21 cellular contexts compared by ENCODE assay signal in the genomic region with DNA sequence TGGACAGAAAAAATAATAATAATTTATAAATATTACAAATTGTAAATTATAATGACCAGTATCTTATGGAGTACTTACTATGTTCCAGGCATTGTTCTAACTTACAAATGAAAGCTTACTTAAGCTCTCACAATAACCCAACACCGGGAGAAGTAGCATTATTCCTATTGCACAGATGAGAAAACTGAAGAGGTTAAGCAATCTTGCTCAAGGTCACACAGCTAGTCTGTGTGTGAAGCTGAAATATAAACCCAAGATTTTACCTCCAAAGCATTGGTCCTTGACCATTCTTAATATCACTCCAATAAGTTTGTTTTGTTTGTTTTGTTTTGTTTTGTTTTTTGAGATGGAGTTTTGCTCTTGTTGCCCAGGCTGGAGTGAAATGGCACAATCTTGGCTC. TPM values are rescaled to one million over a fixed set of nuclear protein-coding genes. Genes with fewer than 3 reads are reported as not detected.
A peak's percentile ranks its signal among the peaks of the same experiment; 100 is the strongest.
DNase-seq lines count a peak whose midpoint lies in the region; ATAC-seq, FAIRE-seq and TF ChIP-seq lines count a peak whose summit lies in the region.
"Had no signal": no experiment of that assay in that cellular context is flagged by ENCODE, and none has a peak within 500 bp of the region (broad histone marks: within the 10 kb centered on the region; RNA-seq: fewer than 3 reads in every experiment).

No MANE protein-coding gene starts in this region.

- CTCF ChIA-PET in HepG2 (lab: Yijun Ruan, JAX; ENCODE audit: low intra/inter-chr PET ratio, low total read pairs) (no interaction called here), IMR-90 (lab: Yijun Ruan, JAX) (no interaction called here)

- peaks cover 3% of the 10 kb centered on the region; the same call in 1 of the 2 replicates for H3K9me1 ChIP-seq in IMR-90 (ENCODE audit: insufficient read depth, low read length)

- H2AFZ ChIP-seq in HepG2 (ENCODE audit: low read length) (no peak overlapping the region), IMR-90 (replicated peaks; ENCODE audit: low read length, poor library complexity) (no peak overlapping the region), Karpas-422 (ENCODE audit: low read length) (no peak overlapping the region)

- DNase-seq in HepG2 (ENCODE audit: low spot score): no peak
- no peak for DNase-seq in right lobe of liver
- no peak for DNase-seq in IMR-90
- DNase-seq in psoas muscle: no peak
- DNase-seq in activated naive CD8-positive, alpha-beta T cell treated with anti-CD3 and anti-CD28 coated beads for 36 hours: no peak
- no peak for DNase-seq in right atrium auricular region (ENCODE audit: low spot score)
- DNase-seq in Karpas-422: no peak
- DNase-seq: 8988T; AML-193; Caco-2; Calu3; CD4-positive, alpha-beta T cell; CD8-positive, alpha-beta T cell; DMS79 treated with DMSO at 0.1 percent for 48 hours had no signal

- no peak overlapping the region for H3K4me3 ChIP-seq in HepG2 (replicated peaks in 1 of 3; ENCODE audit: insufficient read depth in 1 of 3, low read depth in 2 of 3, low read length in 3 of 3)
- H3K4me3 ChIP-seq in right lobe of liver: no peak overlapping the region
- no peak overlapping the region for H3K4me3 ChIP-seq in IMR-90 (ENCODE audit: insufficient read depth, low read depth, low read length)
- no peak overlapping the region for H3K4me3 ChIP-seq in psoas muscle
- H3K4me3 ChIP-seq in right atrium auricular region: no peak overlapping the region
- H3K4me3 ChIP-seq in Karpas-422 (ENCODE audit: low read length): no peak overlapping the region
- H3K4me3 ChIP-seq: BLaER1 treated with 17β-estradiol and CSF1 and Interleukin-3, amounts not matched to agents 10 nM and 100 nM; GM12878 had no signal

- no peak overlapping the region for H2AK9ac ChIP-seq in IMR-90 (replicated peaks; ENCODE audit: low read depth, low read length, poor library complexity)

- no peak overlapping the region for H4K91ac ChIP-seq in IMR-90 (ENCODE audit: insufficient read depth, low read depth, low read length)

- H3K79me2 ChIP-seq in HepG2 (ENCODE audit: insufficient read depth, low read length): peaks cover 6% of the 10 kb centered on the region
- peaks cover 85% of the 10 kb centered on the region for H3K79me2 ChIP-seq in Karpas-422 (ENCODE audit: low read length)

- H3K4me1 Mint-ChIP-seq in activated naive CD8-positive, alpha-beta T cell treated with anti-CD3 and anti-CD28 coated beads for 36 hours: no peaks in the 10 kb centered on the region
- H3K4me1 Mint-ChIP-seq: B cell had no signal

- no peak overlapping the region for H4K8ac ChIP-seq in IMR-90 (ENCODE audit: low read depth in 2 of 2, low read length in 2 of 2)

- H3K36me3 Mint-ChIP-seq in activated naive CD8-positive, alpha-beta T cell treated with anti-CD3 and anti-CD28 coated beads for 36 hours: peaks cover 6% of the 10 kb centered on the region
- H3K36me3 Mint-ChIP-seq: CD8-positive, alpha-beta T cell had no signal

- no peak overlapping the region for H2BK15ac ChIP-seq in IMR-90 (ENCODE audit: low read depth, low read length)

- no peak overlapping the region for H3K4ac ChIP-seq in IMR-90 (ENCODE audit: low read depth, low read length)

- no peak for FAIRE-seq in HepG2 (lab: Jason Lieb, UNC)
- FAIRE-seq: D721Med, GM12878, GM12892, GM18507 had no signal

- TF ChIP-seq CTCF in HepG2 (CRISPR knock-in tag; IDR thresholded peaks at IDR 0.05) (no peak), right lobe of liver (IDR thresholded peaks at IDR 0.05) (no peak), IMR-90 (conservative IDR thresholded peaks at IDR 0.05; ENCODE audit: low read depth, low read length) (no peak), psoas muscle (IDR thresholded peaks at IDR 0.05) (no peak), right atrium auricular region (IDR thresholded peaks at IDR 0.05) (no peak)

- H2BK5ac ChIP-seq in IMR-90 (ENCODE audit: low read depth, low read length, poor library complexity, severe bottlenecking): no peak overlapping the region

- H3K56ac ChIP-seq in IMR-90 (ENCODE audit: extremely low read depth, insufficient read depth, low read length): no peak overlapping the region

- no peak overlapping the region for H2BK120ac ChIP-seq in IMR-90 (ENCODE audit: low read depth, low read length)

- ATAC-seq in HepG2: no peak
- ATAC-seq in right lobe of liver: no peak
- no peak for ATAC-seq in IMR-90 (ENCODE audit: low read depth)
- no peak for ATAC-seq in psoas muscle
- ATAC-seq: CD8-positive, alpha-beta T cell; GM12878 had no signal

- in situ Hi-C loops in HepG2 (cut with HindIII; ENCODE audit: extremely low pct_ligation_motif_present, low pct_unique_long_range_greater_than_20kb): no loop called here
- in situ Hi-C loops in IMR-90 (cut with MboI; ENCODE audit: low sequenced_read_pairs): no loop called here

- H3K36me3 ChIP-seq in HepG2 (replicated peaks in 1 of 2; ENCODE audit: control insufficient read depth in 1 of 2, insufficient read depth in 2 of 2, low read length in 2 of 2) (no peaks in the 10 kb centered on the region), right lobe of liver (no peaks in the 10 kb centered on the region), IMR-90 (ENCODE audit: control insufficient read depth, insufficient read depth, low read length) (no peaks in the 10 kb centered on the region), psoas muscle (ENCODE audit: insufficient read depth in 1 of 2, low read depth in 1 of 2) (peaks cover 0 to 2% of the 10 kb centered on the region in 2 donors), right atrium auricular region (no peaks in the 10 kb centered on the region), Karpas-422 (ENCODE audit: insufficient read depth, low read length) (peaks cover 6% of the 10 kb centered on the region; the same call in 1 of the 2 replicates)

- no peaks in the 10 kb centered on the region for H3K9me3 Mint-ChIP-seq in activated naive CD8-positive, alpha-beta T cell treated with anti-CD3 and anti-CD28 coated beads for 36 hours
- H3K9me3 Mint-ChIP-seq: CD4-positive, alpha-beta T cell; CD8-positive, alpha-beta T cell had no signal

- H3K4me2 ChIP-seq in HepG2 (ENCODE audit: low read depth, low read length): no peak overlapping the region
- no peak overlapping the region for H3K4me2 ChIP-seq in IMR-90 (ENCODE audit: low read depth, low read length)
- H3K4me2 ChIP-seq in Karpas-422 (ENCODE audit: low read depth, low read length, poor library complexity, severe bottlenecking): no peak overlapping the region
- H3K4me2 ChIP-seq: BLaER1 treated with 17β-estradiol and CSF1 and Interleukin-3, amounts not matched to agents 10 nM and 100 nM had no signal

- no TSS peak for BruUV-seq in HepG2 (replicated peaks; lab: Mats Ljungman, UMichigan)
- no TSS peak for BruUV-seq in IMR-90 (replicated peaks; lab: Mats Ljungman, UMichigan)

- H3K4me1 ChIP-seq in HepG2 (ENCODE audit: insufficient read depth, low read length) (peaks cover 32% of the 10 kb centered on the region), right lobe of liver (peaks cover 0 to 27% (median 6%) of the 10 kb centered on the region in 4 donors), IMR-90 (ENCODE audit: control insufficient read depth, insufficient read depth, low read length) (0 out of 2 replicates have a peak, but pooled peaks cover 3% of the 10 kb centered on the region), psoas muscle (peaks cover 19% of the 10 kb centered on the region), right atrium auricular region (peaks cover 4 to 9% of the 10 kb centered on the region in 2 donors), Karpas-422 (ENCODE audit: low read length) (peaks cover 9% of the 10 kb centered on the region)
- H3K4me1 ChIP-seq: Caco-2 had no signal

- no peaks in the 10 kb centered on the region for H3K27me3 Mint-ChIP-seq in activated naive CD8-positive, alpha-beta T cell treated with anti-CD3 and anti-CD28 coated beads for 36 hours
- H3K27me3 Mint-ChIP-seq: B cell; CD4-positive, alpha-beta T cell had no signal

- peaks cover 3% of the 10 kb centered on the region; the same call in 1 of the 2 replicates for H4K20me1 ChIP-seq in HepG2 (ENCODE audit: insufficient read depth, low read length)
- H4K20me1 ChIP-seq in IMR-90 (ENCODE audit: insufficient read depth, low read length): peaks cover 3% of the 10 kb centered on the region; the same call in 1 of the 2 replicates
- H4K20me1 ChIP-seq in Karpas-422 (ENCODE audit: insufficient read depth, low read depth, low read length): no peaks in the 10 kb centered on the region

- H4K5ac ChIP-seq in IMR-90 (ENCODE audit: low read depth, low read length): no peak overlapping the region

- no peaks in the 10 kb centered on the region for H3K9me2 ChIP-seq in Karpas-422 (replicated peaks; ENCODE audit: insufficient read depth, low read length)

- H2AK5ac ChIP-seq in IMR-90 (ENCODE audit: low read depth, low read length): no peak overlapping the region

- no peak for TF ChIP-seq EP300 in HepG2 (IDR thresholded peaks at IDR 0.05; ENCODE audit: low read depth in 2 of 2, low read length in 2 of 2)
- TF ChIP-seq EP300 in HepG2 (CRISPR knock-in tag; IDR thresholded peaks at IDR 0.05; ENCODE audit: borderline replicate concordance): no peak

- peaks cover 5 to 36% of the 10 kb centered on the region in 2 experiments for H3K79me1 ChIP-seq in IMR-90 (ENCODE audit: low read depth in 1 of 2, low read length in 2 of 2)

- intact Hi-C loops in HepG2 (cut with micrococcal nuclease; ENCODE audit: unreplicated experiment) (loop anchor here (5.0 kb wide), 1 partner anchor 44 kb away; the partner anchor contains the start of gene GBE1), right lobe of liver (cut with DNase I) (no loop called here), IMR-90 (cut with micrococcal nuclease) (no loop called here), psoas muscle (cut with DNase I) (no loop called here)

- H3K9me3 ChIP-seq in HepG2 (ENCODE audit: low read length) (no peaks in the 10 kb centered on the region), right lobe of liver (no peaks in the 10 kb centered on the region), IMR-90 (ENCODE audit: control insufficient read depth, insufficient read depth, low read length) (0 out of 2 replicates have a peak, but pooled peaks cover 2% of the 10 kb centered on the region), psoas muscle (no peaks in the 10 kb centered on the region), right atrium auricular region (no peaks in the 10 kb centered on the region), Karpas-422 (ENCODE audit: low read length) (no peaks in the 10 kb centered on the region)
- H3K9me3 ChIP-seq: Caco-2 had no signal

- H3K27ac ChIP-seq in HepG2 (ENCODE audit: extremely low read length, insufficient read depth, low read length) (no peak overlapping the region), right lobe of liver (no peak overlapping the region), IMR-90 (ENCODE audit: insufficient read depth, low read length) (no peak overlapping the region), psoas muscle (peak overlapping the region; percentile 17), right atrium auricular region (no peak overlapping the region), Karpas-422 (ENCODE audit: low read length) (no peak overlapping the region)
- H3K27ac ChIP-seq: BLaER1 treated with 17β-estradiol and CSF1 and Interleukin-3, amounts not matched to agents 10 nM and 100 nM; C4-2B had no signal

- 45% methylated on average over 1 of the region's 1 CpG for WGBS in HepG2 (ENCODE audit: low lambda C conversion rate)
- 29% methylated on average over 1 of the region's 1 CpG for WGBS in right lobe of liver (ENCODE audit: insufficient coverage, low coverage, low lambda C conversion rate, missing lambda C conversion rate)
- no CpG with 5 or more reads among the region's 1 CpG for WGBS in IMR-90 (ENCODE audit: extremely low coverage in 2 of 2, insufficient read length in 1 of 2), 2 experiments
- WGBS in psoas muscle, 3 donors: 83 to 88% (median 88%) methylated on average over 1 of the region's 1 CpG

- H3K27me3 ChIP-seq in HepG2 (ENCODE audit: control insufficient read depth in 1 of 2, insufficient read depth in 2 of 2, low read length in 2 of 2) (no peaks in the 10 kb centered on the region), right lobe of liver (no peaks in the 10 kb centered on the region), IMR-90 (ENCODE audit: control insufficient read depth, insufficient read depth, low read length) (no peaks in the 10 kb centered on the region), psoas muscle (ENCODE audit: insufficient read depth in 3 of 3, low read length in 2 of 3) (no peaks in the 10 kb centered on the region), right atrium auricular region (no peaks in the 10 kb centered on the region), Karpas-422 (ENCODE audit: low read length) (no peaks in the 10 kb centered on the region)
- H3K27me3 ChIP-seq: BLaER1 treated with 17β-estradiol and CSF1 and Interleukin-3, amounts not matched to agents 10 nM and 100 nM had no signal

- H3K9ac ChIP-seq in HepG2 (ENCODE audit: insufficient read depth, low read depth, low read length): no peak overlapping the region
- H3K9ac ChIP-seq in IMR-90 (ENCODE audit: low read depth, low read length): no peak overlapping the region
- H3K9ac ChIP-seq in Karpas-422 (ENCODE audit: low read length): no peak overlapping the region
- H3K9ac ChIP-seq: BLaER1 treated with 17β-estradiol and CSF1 and Interleukin-3, amounts not matched to agents 10 nM and 100 nM had no signal

- no peak overlapping the region for H3K27ac Mint-ChIP-seq in activated naive CD8-positive, alpha-beta T cell treated with anti-CD3 and anti-CD28 coated beads for 36 hours
- H3K27ac Mint-ChIP-seq: B cell; CD4-positive, alpha-beta T cell; CD8-positive, alpha-beta T cell had no signal

- no peak for TF ChIP-seq POLR2A in HepG2 (IDR thresholded peaks at IDR 0.05; ENCODE audit: insufficient read depth in 1 of 2, low read depth in 2 of 2, low read length in 2 of 2)
- no peak for TF ChIP-seq POLR2A in right lobe of liver (IDR thresholded peaks at IDR 0.05)
- TF ChIP-seq POLR2A in IMR-90 (IDR thresholded peaks at IDR 0.05; ENCODE audit: low read depth, low read length): no peak

- TF ChIP-seq RAD21 in HepG2 (CRISPR knock-in tag; IDR thresholded peaks at IDR 0.05) (no peak), IMR-90 (IDR thresholded peaks at IDR 0.05; ENCODE audit: low read length) (no peak)

- no peak overlapping the region for H3K23ac ChIP-seq in IMR-90 (ENCODE audit: low read depth, low read length)

- POLR2A ChIA-PET in HepG2 (lab: Yijun Ruan, JAX) (no interaction called here), IMR-90 (lab: Charles Lee; ENCODE audit: unreplicated experiment) (no interaction called here)

- H3K4me3 Mint-ChIP-seq in activated naive CD8-positive, alpha-beta T cell treated with anti-CD3 and anti-CD28 coated beads for 36 hours: no peak overlapping the region
- H3K4me3 Mint-ChIP-seq: B cell; CD4-positive, alpha-beta T cell; CD8-positive, alpha-beta T cell had no signal

- dilution Hi-C loops in IMR-90 (cut with HindIII; ENCODE audit: low sequenced_read_pairs, unreplicated experiment): no loop called here

- H3K18ac ChIP-seq in IMR-90 (ENCODE audit: low read depth, low read length): 0 out of 2 replicates have a peak overlapping the region, but pooled peaks have one; percentile 26

- no peak overlapping the region for H3K14ac ChIP-seq in IMR-90 (replicated peaks; ENCODE audit: low read depth, low read length)

- H2BK20ac ChIP-seq in IMR-90 (ENCODE audit: low read depth, low read length): no peak overlapping the region

RNA-seq across cellular contexts. Expression of gene GBE1, which starts 43.1 kb away (rescaled TPM):
- total RNA-seq in HepG2 (2016; rRNA removed; fragmentation: Illumina TruSeq; extraction: Trizol) (22.9 and 30.9 TPM in 2 replicates), right lobe of liver (10 to 100 TPM; 27.3 to 66.0 (median 57.3) TPM), IMR-90 (2012; rRNA removed) (90.3 and 122 TPM in 2 replicates), psoas muscle (100 to 1,000 TPM in 3 of 4 donors, 10 to 100 TPM in 1; 99.7 to 261 (median 185) TPM), right atrium auricular region (10 to 100 TPM; 52.5 to 72.6 TPM)
- 3.7 and 4.0 TPM in 2 replicates for total RNA-seq in HepG2 (2016; cell fraction: cytosol; rRNA removed; fragmentation: Illumina TruSeq; extraction: Trizol; ENCODE audit: low read depth)
- total RNA-seq in HepG2 (2016; cell fraction: insoluble cytoplasmic fraction; rRNA removed; fragmentation: Illumina TruSeq; extraction: Trizol): 20.7 and 31.2 TPM in 2 replicates
- 7.5 and 7.8 TPM in 2 replicates for total RNA-seq in HepG2 (2016; cell fraction: membrane; rRNA removed; fragmentation: Illumina TruSeq; extraction: Trizol)
- 23.9 and 24.8 TPM in 2 replicates for total RNA-seq in HepG2 (2016; cell fraction: nucleus; rRNA removed; fragmentation: Illumina TruSeq; extraction: Trizol)
- polyA plus RNA-seq in HepG2 (2011; rRNA removed) (31.1 and 36.1 TPM in 2 replicates), IMR-90 (2012; rRNA removed) (26.5 and 36.7 TPM in 2 replicates), psoas muscle (100 to 1,000 TPM; 112 to 290 (median 198) TPM)
- 17.0 and 30.6 TPM in 2 replicates for polyA plus RNA-seq in HepG2 (2011; cell fraction: cytosol; rRNA removed)
- polyA plus RNA-seq in HepG2 (2011; cell fraction: nucleus; rRNA removed): 12.7 and 18.2 TPM in 2 replicates
- 52.7 and 85.6 TPM in 2 replicates for polyA plus RNA-seq in HepG2 (2012)
- 1.0 and 1.5 TPM in 2 replicates for polyA plus RNA-seq in HepG2 (2016; cell fraction: cytosol; fragmentation: Illumina TruSeq; extraction: Trizol; ENCODE audit: low read depth)
- 23.3 and 24.3 TPM in 2 replicates for polyA plus RNA-seq in HepG2 (2016; cell fraction: insoluble cytoplasmic fraction; fragmentation: Illumina TruSeq; extraction: Trizol; ENCODE audit: low read depth)
- polyA plus RNA-seq in HepG2 (2016; cell fraction: membrane; fragmentation: Illumina TruSeq; extraction: Trizol; ENCODE audit: low read depth): 3.2 and 3.6 TPM in 2 replicates
- polyA plus RNA-seq in HepG2 (2016; cell fraction: nucleus; fragmentation: Illumina TruSeq; extraction: Trizol; ENCODE audit: insufficient read depth, low read depth): 9.5 and 10.1 TPM in 2 replicates
- 22.1 and 32.2 TPM in 2 replicates for polyA minus RNA-seq in HepG2 (2011; rRNA and poly(A)+ RNA removed; ENCODE audit: low replicate concordance)
- polyA minus RNA-seq in HepG2 (2011; cell fraction: cytosol; rRNA and poly(A)+ RNA removed): 41.3 and 51.4 TPM in 2 replicates
- polyA minus RNA-seq in HepG2 (2011; cell fraction: nucleus; rRNA and poly(A)+ RNA removed): 221 and 223 TPM in 2 replicates
- 5.6 and 6.6 TPM in 2 replicates for polyA plus RNA-seq in IMR-90 (2012; cell fraction: cytosol; rRNA removed)
- polyA plus RNA-seq in IMR-90 (2012; cell fraction: nucleus; rRNA removed; ENCODE audit: low replicate concordance): 2.0 and 25.1 TPM in 2 replicates
- total RNA-seq in activated naive CD8-positive, alpha-beta T cell treated with anti-CD3 and anti-CD28 coated beads for 36 hours: 10 to 100 TPM; 69.2 to 70.4 TPM
- 71.5 and 134 TPM in 2 replicates for total RNA-seq in Karpas-422 (2014; rRNA removed; shearing (Covaris generic); ENCODE audit: low replicate concordance)
